7 cellular contexts compared by ENCODE assay signal in the genomic region with DNA sequence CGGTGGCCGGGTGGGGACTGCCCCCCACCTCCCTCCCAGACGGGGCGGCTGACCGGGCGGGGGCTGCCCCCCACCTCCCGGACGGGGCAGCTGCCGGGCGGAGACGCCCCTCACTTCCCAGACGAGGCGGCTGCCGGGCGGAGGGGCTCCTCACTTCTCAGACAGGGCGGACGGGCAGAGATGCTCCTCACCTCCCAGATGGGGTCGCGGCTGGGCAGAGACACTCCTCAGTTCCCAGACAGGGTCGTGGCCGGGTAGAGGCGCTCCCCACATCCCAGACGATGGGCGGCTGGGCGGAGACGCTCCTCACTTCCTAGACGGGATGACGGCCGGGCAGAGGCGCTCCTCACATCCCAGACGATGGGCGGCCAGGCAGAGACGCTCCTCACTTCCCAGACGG. TPM values are rescaled to one million over a fixed set of nuclear protein-coding genes. Genes with fewer than 3 reads are reported as not detected.
"Had no signal": no experiment of that assay in that cellular context is flagged by ENCODE, and none has a peak within 500 bp of the region (broad histone marks: within the 10 kb centered on the region; RNA-seq: fewer than 3 reads in every experiment).

No MANE protein-coding gene starts in this region.

RNA-seq across cellular contexts. Expression of a gene that starts 35.9 kb away (rescaled TPM):
- total RNA-seq: GM23248, H4, HFFc6, HT1080 had no signal
- polyA plus RNA-seq: GM23248, IgD-negative memory B cell had no signal

RNA-seq across cellular contexts. Expression of a gene that starts 47.9 kb away (rescaled TPM):
- total RNA-seq: GM23248, H4, H7, HepG2, HFFc6, HT1080 had no signal
- polyA plus RNA-seq: HepG2, IgD-negative memory B cell had no signal

RNA-seq across cellular contexts. Expression of a gene that starts 52.7 kb away (rescaled TPM):
- total RNA-seq: GM23248, H4, HepG2, HFFc6, HT1080 had no signal
- polyA plus RNA-seq: GM23248, HepG2, IgD-negative memory B cell had no signal
